19 cellular contexts compared by ENCODE assay signal in the genomic region with DNA sequence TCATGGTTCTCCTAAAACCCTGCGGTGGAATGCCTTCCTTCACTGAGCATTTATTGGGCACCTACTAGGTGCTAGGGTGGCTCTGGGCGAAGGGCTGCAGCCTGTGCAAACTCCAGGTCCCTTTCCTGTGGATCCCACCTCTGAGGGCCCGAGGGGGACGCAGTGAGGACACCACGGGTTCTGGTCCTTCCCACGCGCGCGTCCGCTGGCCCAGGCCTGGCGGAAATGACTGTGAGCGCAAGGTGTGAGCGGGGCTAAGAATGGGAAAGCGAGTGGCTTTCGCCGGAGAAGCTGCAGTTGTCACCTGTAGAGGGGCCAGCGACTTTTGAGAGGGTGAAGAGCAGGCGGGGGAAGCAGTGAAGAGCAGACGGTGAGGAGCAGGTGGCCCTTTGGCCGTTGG. TPM values are rescaled to one million over a fixed set of nuclear protein-coding genes. Genes with fewer than 3 reads are reported as not detected.
"Had no signal": no experiment of that assay in that cellular context is flagged by ENCODE, and none has a peak within 500 bp of the region (broad histone marks: within the 10 kb centered on the region; RNA-seq: fewer than 3 reads in every experiment).

No MANE protein-coding gene starts in this region.

RNA-seq across cellular contexts. Expression of a gene that starts 55.1 kb away (rescaled TPM):
- total RNA-seq: omental fat pad, osteocyte, pancreas, posterior vena cava, prostate gland, pulmonary artery endothelial cell, right atrium auricular region, sciatic nerve, smooth muscle cell, spleen, suprapubic skin, testis, transverse colon, upper lobe of right lung, urinary bladder, uterus had no signal
- polyA plus RNA-seq: naive thymus-derived CD4-positive, alpha-beta T cell; neural cell; pancreas; smooth muscle cell; spleen; thymus; urinary bladder had no signal
